Comparison of ENCODE assay signal across 1 cellular context in the genomic region with DNA sequence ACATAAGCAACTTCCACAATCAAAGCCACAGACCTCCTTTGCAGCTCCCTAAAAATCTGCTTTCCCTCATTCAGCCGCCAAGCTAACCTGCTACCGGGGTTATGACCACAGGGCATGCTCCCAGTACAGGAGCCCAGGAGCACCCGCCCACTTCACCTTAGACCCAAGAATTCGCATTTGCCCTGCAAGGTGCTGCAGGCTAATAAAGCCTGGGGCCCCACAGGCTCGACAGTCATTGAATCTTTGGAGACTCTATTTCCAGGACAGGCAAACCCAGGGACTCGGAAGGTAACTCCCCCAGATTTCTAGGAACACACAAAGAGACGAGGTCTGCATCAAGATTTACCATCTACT.
TF ChIP-seq lines count a peak whose summit lies in the region.

No MANE protein-coding gene starts in this region.

TF ChIP-seq in HepG2, 621 proteins besides CTCF, POLR2A, EP300 and RAD21 (continued from another document and continues in another):
- TF ChIP-seq KAT2B (IDR thresholded peaks at IDR 0.05; ENCODE audit: borderline replicate concordance, low read depth, low read length), result no peak
- 0 out of 2 replicates have a peak, but pooled peaks have one; percentile 30 for TF ChIP-seq ZNF230 (CRISPR knock-in tag; IDR thresholded peaks at IDR 0.05)
- TF ChIP-seq, protein P1, sequence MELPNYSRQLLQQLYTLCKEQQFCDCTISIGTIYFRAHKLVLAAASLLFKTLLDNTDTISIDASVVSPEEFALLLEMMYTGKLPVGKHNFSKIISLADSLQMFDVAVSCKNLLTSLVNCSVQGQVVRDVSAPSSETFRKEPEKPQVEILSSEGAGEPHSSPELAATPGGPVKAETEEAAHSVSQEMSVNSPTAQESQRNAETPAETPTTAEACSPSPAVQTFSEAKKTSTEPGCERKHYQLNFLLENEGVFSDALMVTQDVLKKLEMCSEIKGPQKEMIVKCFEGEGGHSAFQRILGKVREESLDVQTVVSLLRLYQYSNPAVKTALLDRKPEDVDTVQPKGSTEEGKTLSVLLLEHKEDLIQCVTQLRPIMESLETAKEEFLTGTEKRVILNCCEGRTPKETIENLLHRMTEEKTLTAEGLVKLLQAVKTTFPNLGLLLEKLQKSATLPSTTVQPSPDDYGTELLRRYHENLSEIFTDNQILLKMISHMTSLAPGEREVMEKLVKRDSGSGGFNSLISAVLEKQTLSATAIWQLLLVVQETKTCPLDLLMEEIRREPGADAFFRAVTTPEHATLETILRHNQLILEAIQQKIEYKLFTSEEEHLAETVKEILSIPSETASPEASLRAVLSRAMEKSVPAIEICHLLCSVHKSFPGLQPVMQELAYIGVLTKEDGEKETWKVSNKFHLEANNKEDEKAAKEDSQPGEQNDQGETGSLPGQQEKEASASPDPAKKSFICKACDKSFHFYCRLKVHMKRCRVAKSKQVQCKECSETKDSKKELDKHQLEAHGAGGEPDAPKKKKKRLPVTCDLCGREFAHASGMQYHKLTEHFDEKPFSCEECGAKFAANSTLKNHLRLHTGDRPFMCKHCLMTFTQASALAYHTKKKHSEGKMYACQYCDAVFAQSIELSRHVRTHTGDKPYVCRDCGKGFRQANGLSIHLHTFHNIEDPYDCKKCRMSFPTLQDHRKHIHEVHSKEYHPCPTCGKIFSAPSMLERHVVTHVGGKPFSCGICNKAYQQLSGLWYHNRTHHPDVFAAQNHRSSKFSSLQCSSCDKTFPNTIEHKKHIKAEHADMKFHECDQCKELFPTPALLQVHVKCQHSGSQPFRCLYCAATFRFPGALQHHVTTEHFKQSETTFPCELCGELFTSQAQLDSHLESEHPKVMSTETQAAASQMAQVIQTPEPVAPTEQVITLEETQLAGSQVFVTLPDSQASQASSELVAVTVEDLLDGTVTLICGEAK (IDR thresholded peaks at IDR 0.05), result no peak
- TF ChIP-seq, protein P1 (CRISPR knock-in tag; IDR thresholded peaks at IDR 0.05), result no peak
- TF ChIP-seq PHF20 (CRISPR knock-in tag; IDR thresholded peaks at IDR 0.05), result no peak
- TF ChIP-seq ZNF639 (CRISPR knock-in tag; conservative IDR thresholded peaks at IDR 0.05), result no peak
- TF ChIP-seq SIX4 (CRISPR knock-in tag; IDR thresholded peaks at IDR 0.05), result no peak
- no peak for TF ChIP-seq THAP11 (CRISPR knock-in tag; IDR thresholded peaks at IDR 0.05)
- TF ChIP-seq ZUFSP (CRISPR knock-in tag; IDR thresholded peaks at IDR 0.05; ENCODE audit: borderline replicate concordance), result no peak
- no peak for TF ChIP-seq HINFP (CRISPR knock-in tag; IDR thresholded peaks at IDR 0.05; ENCODE audit: low read depth)
- TF ChIP-seq, protein P2, sequence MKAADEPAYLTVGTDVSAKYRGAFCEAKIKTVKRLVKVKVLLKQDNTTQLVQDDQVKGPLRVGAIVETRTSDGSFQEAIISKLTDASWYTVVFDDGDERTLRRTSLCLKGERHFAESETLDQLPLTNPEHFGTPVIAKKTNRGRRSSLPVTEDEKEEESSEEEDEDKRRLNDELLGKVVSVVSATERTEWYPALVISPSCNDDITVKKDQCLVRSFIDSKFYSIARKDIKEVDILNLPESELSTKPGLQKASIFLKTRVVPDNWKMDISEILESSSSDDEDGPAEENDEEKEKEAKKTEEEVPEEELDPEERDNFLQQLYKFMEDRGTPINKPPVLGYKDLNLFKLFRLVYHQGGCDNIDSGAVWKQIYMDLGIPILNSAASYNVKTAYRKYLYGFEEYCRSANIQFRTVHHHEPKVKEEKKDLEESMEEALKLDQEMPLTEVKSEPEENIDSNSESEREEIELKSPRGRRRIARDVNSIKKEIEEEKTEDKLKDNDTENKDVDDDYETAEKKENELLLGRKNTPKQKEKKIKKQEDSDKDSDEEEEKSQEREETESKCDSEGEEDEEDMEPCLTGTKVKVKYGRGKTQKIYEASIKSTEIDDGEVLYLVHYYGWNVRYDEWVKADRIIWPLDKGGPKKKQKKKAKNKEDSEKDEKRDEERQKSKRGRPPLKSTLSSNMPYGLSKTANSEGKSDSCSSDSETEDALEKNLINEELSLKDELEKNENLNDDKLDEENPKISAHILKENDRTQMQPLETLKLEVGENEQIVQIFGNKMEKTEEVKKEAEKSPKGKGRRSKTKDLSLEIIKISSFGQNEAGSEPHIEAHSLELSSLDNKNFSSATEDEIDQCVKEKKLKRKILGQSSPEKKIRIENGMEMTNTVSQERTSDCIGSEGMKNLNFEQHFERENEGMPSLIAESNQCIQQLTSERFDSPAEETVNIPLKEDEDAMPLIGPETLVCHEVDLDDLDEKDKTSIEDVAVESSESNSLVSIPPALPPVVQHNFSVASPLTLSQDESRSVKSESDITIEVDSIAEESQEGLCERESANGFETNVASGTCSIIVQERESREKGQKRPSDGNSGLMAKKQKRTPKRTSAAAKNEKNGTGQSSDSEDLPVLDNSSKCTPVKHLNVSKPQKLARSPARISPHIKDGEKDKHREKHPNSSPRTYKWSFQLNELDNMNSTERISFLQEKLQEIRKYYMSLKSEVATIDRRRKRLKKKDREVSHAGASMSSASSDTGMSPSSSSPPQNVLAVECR (CRISPR knock-in tag; IDR thresholded peaks at IDR 0.05; ENCODE audit: borderline replicate concordance), result peak; percentile 41; the same call in 1 of the 2 replicates
- TF ChIP-seq ZNF616 (CRISPR knock-in tag; IDR thresholded peaks at IDR 0.05; ENCODE audit: low read depth), result 0 out of 2 replicates have a peak, but pooled peaks have one; percentile 9
- no peak for TF ChIP-seq ZNF10 (CRISPR knock-in tag; IDR thresholded peaks at IDR 0.05; ENCODE audit: borderline replicate concordance, low read depth)
- no peak for TF ChIP-seq RFXAP (CRISPR knock-in tag; IDR thresholded peaks at IDR 0.05; ENCODE audit: borderline replicate concordance)
- no peak for TF ChIP-seq LBX2 (CRISPR knock-in tag; IDR thresholded peaks at IDR 0.05; ENCODE audit: borderline replicate concordance)
- TF ChIP-seq, protein P3, sequence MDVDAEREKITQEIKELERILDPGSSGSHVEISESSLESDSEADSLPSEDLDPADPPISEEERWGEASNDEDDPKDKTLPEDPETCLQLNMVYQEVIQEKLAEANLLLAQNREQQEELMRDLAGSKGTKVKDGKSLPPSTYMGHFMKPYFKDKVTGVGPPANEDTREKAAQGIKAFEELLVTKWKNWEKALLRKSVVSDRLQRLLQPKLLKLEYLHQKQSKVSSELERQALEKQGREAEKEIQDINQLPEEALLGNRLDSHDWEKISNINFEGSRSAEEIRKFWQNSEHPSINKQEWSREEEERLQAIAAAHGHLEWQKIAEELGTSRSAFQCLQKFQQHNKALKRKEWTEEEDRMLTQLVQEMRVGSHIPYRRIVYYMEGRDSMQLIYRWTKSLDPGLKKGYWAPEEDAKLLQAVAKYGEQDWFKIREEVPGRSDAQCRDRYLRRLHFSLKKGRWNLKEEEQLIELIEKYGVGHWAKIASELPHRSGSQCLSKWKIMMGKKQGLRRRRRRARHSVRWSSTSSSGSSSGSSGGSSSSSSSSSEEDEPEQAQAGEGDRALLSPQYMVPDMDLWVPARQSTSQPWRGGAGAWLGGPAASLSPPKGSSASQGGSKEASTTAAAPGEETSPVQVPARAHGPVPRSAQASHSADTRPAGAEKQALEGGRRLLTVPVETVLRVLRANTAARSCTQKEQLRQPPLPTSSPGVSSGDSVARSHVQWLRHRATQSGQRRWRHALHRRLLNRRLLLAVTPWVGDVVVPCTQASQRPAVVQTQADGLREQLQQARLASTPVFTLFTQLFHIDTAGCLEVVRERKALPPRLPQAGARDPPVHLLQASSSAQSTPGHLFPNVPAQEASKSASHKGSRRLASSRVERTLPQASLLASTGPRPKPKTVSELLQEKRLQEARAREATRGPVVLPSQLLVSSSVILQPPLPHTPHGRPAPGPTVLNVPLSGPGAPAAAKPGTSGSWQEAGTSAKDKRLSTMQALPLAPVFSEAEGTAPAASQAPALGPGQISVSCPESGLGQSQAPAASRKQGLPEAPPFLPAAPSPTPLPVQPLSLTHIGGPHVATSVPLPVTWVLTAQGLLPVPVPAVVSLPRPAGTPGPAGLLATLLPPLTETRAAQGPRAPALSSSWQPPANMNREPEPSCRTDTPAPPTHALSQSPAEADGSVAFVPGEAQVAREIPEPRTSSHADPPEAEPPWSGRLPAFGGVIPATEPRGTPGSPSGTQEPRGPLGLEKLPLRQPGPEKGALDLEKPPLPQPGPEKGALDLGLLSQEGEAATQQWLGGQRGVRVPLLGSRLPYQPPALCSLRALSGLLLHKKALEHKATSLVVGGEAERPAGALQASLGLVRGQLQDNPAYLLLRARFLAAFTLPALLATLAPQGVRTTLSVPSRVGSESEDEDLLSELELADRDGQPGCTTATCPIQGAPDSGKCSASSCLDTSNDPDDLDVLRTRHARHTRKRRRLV (CRISPR knock-in tag; IDR thresholded peaks at IDR 0.05), result no peak
- TF ChIP-seq DMAP1 (CRISPR knock-in tag; IDR thresholded peaks at IDR 0.05), result no peak
- no peak for TF ChIP-seq ZNF891 (CRISPR knock-in tag; IDR thresholded peaks at IDR 0.05)
- TF ChIP-seq ZNF512 (CRISPR knock-in tag; IDR thresholded peaks at IDR 0.05), result no peak
- no peak for TF ChIP-seq ZFP82 (CRISPR knock-in tag; IDR thresholded peaks at IDR 0.05; ENCODE audit: borderline replicate concordance)
- TF ChIP-seq TRIM24 (CRISPR knock-in tag; IDR thresholded peaks at IDR 0.05), result no peak
- TF ChIP-seq ZSCAN9 (CRISPR knock-in tag; IDR thresholded peaks at IDR 0.05; ENCODE audit: borderline replicate concordance), result no peak
- TF ChIP-seq HMG20B (CRISPR knock-in tag; conservative IDR thresholded peaks at IDR 0.05), result no peak
- TF ChIP-seq TBX2 (CRISPR knock-in tag; IDR thresholded peaks at IDR 0.05; ENCODE audit: borderline replicate concordance), result peak; percentile 46; the same call in 1 of the 2 replicates
- TF ChIP-seq FOXM1 (CRISPR knock-in tag; IDR thresholded peaks at IDR 0.05), result no peak
